1 cellular context compared by ENCODE assay signal in the genomic region with DNA sequence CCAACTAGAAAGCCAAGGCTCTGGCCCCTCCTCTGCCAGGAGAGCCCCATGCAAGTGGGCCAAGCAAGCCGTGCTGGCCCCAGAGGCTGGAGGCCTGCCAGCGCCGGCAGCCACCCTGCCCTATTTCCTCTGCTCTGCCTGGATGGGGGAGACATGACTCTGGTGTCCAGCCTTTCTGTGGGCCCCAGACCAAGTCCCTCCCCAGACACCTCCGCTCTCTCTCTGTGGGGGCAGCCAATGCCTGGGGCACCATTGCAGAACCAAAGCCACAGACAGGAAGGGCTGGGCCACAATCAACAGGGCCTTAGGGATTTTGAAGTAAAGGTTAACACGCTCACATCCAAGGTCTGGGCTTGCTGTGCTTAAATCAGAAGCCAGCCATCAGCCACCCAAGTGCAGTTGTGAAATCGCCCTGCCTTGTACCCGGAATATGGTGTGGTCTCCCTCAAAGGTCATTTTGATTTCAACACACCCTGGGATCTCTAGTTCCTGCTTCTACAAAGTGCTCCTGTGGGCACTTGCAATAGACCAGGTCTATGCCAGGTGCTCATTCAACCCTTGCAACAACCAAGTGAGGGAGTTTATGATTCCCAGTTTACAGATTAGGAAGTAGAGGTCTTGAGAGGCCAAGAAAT.
A peak's percentile ranks its signal among the peaks of the same experiment; 100 is the strongest.
TF ChIP-seq lines count a peak whose summit lies in the region.

No MANE protein-coding gene starts in this region.

TF ChIP-seq in K562, 482 proteins besides CTCF, POLR2A, EP300 and RAD21 (continued from another document):
- TF ChIP-seq, protein P1, sequence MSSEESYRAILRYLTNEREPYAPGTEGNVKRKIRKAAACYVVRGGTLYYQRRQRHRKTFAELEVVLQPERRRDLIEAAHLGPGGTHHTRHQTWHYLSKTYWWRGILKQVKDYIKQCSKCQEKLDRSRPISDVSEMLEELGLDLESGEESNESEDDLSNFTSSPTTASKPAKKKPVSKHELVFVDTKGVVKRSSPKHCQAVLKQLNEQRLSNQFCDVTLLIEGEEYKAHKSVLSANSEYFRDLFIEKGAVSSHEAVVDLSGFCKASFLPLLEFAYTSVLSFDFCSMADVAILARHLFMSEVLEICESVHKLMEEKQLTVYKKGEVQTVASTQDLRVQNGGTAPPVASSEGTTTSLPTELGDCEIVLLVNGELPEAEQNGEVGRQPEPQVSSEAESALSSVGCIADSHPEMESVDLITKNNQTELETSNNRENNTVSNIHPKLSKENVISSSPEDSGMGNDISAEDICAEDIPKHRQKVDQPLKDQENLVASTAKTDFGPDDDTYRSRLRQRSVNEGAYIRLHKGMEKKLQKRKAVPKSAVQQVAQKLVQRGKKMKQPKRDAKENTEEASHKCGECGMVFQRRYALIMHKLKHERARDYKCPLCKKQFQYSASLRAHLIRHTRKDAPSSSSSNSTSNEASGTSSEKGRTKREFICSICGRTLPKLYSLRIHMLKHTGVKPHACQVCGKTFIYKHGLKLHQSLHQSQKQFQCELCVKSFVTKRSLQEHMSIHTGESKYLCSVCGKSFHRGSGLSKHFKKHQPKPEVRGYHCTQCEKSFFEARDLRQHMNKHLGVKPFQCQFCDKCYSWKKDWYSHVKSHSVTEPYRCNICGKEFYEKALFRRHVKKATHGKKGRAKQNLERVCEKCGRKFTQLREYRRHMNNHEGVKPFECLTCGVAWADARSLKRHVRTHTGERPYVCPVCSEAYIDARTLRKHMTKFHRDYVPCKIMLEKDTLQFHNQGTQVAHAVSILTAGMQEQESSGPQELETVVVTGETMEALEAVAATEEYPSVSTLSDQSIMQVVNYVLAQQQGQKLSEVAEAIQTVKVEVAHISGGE (CRISPR knock-in tag; IDR thresholded peaks at IDR 0.05) = peak in 1 of 3 experiments; percentile 62; a peak in 2 of 6 replicates
